ENCODE assay signal across 1 cellular context in genomic region chr2:172555522-172556283, GRCh38.
TF ChIP-seq lines count a peak whose summit lies in the region.

TSS of gene PDK1 (plus strand) at chr2:172556090. CDS start at chr2:172556151, 61 bp downstream.

TF ChIP-seq in HepG2, 621 proteins besides CTCF, POLR2A, EP300 and RAD21 (continued from another document and continues in another):
- no peak for TF ChIP-seq ELK4 (CRISPR knock-in tag; IDR thresholded peaks at IDR 0.05; ENCODE audit: borderline replicate concordance)
- peak; percentile 93 for TF ChIP-seq ZNF788 (CRISPR knock-in tag; IDR thresholded peaks at IDR 0.05; ENCODE audit: borderline replicate concordance)
- TF ChIP-seq HMG20B (CRISPR knock-in tag; conservative IDR thresholded peaks at IDR 0.05) = 0 out of 2 replicates have a peak, but pooled peaks have one; percentile 7
- TF ChIP-seq ZNF746 (CRISPR knock-in tag; IDR thresholded peaks at IDR 0.05) = peak; percentile 36; the same call in 1 of the 2 replicates
- 0 out of 2 replicates have a peak, but pooled peaks have one; percentile 28 for TF ChIP-seq RFX5 (IDR thresholded peaks at IDR 0.05; ENCODE audit: low read depth, low read length)
- no peak for TF ChIP-seq JUNB (CRISPR knock-in tag; IDR thresholded peaks at IDR 0.05; ENCODE audit: borderline replicate concordance)
- no peak for TF ChIP-seq LRRFIP1 (CRISPR knock-in tag; conservative IDR thresholded peaks at IDR 0.05)
- TF ChIP-seq MEF2D (CRISPR knock-in tag; IDR thresholded peaks at IDR 0.05) = peak; percentile 87
- no peak for TF ChIP-seq HNRNPL (IDR thresholded peaks at IDR 0.05; ENCODE audit: low read depth, low read length)
- TF ChIP-seq PBX3 (CRISPR knock-in tag; IDR thresholded peaks at IDR 0.05; ENCODE audit: borderline replicate concordance) = no peak; the same call in 1 of the 2 replicates
- peak; percentile 85; the same call in 1 of the 2 replicates for TF ChIP-seq ZNF552 (CRISPR knock-in tag; IDR thresholded peaks at IDR 0.05; ENCODE audit: borderline replicate concordance)
- TF ChIP-seq DPF2 (CRISPR knock-in tag; IDR thresholded peaks at IDR 0.05; ENCODE audit: borderline replicate concordance, low read depth) = no peak
- no peak; the same call in 1 of the 2 replicates for TF ChIP-seq ZSCAN20 (CRISPR knock-in tag; IDR thresholded peaks at IDR 0.05; ENCODE audit: borderline replicate concordance)
- no peak for TF ChIP-seq ZEB1 (IDR thresholded peaks at IDR 0.05; ENCODE audit: insufficient replicate concordance, low read depth)
- peak; percentile 95 for TF ChIP-seq ZNF225 (CRISPR knock-in tag; IDR thresholded peaks at IDR 0.05)
- 0 out of 2 replicates have a peak, but pooled peaks have one; percentile 92 for TF ChIP-seq ZNF572 (CRISPR knock-in tag; IDR thresholded peaks at IDR 0.05)
- no peak; the same call in 1 of the 2 replicates for TF ChIP-seq KLF12 (CRISPR knock-in tag; IDR thresholded peaks at IDR 0.05; ENCODE audit: borderline replicate concordance)
- peak; percentile 64; the same call in 1 of the 2 replicates for TF ChIP-seq ZFP37 (CRISPR knock-in tag; IDR thresholded peaks at IDR 0.05; ENCODE audit: borderline replicate concordance)
- no peak for TF ChIP-seq HMGA1 (CRISPR knock-in tag; conservative IDR thresholded peaks at IDR 0.05)
- peak; percentile 95 for TF ChIP-seq AHR (CRISPR knock-in tag; IDR thresholded peaks at IDR 0.05)
- peak; percentile 74; the same call in 1 of the 2 replicates for TF ChIP-seq TIGD3 (CRISPR knock-in tag; IDR thresholded peaks at IDR 0.05; ENCODE audit: borderline replicate concordance)
- TF ChIP-seq ADNP (CRISPR knock-in tag; IDR thresholded peaks at IDR 0.05) = no peak
- TF ChIP-seq KMT2A (CRISPR knock-in tag; IDR thresholded peaks at IDR 0.05) = peak; percentile 78
- TF ChIP-seq ZNF619 (CRISPR knock-in tag; IDR thresholded peaks at IDR 0.05) = peak; percentile 92; the same call in 1 of the 2 replicates
- TF ChIP-seq CERS6 (CRISPR knock-in tag; IDR thresholded peaks at IDR 0.05) = no peak
- peak; percentile 82 for TF ChIP-seq NR0B2 (CRISPR knock-in tag; IDR thresholded peaks at IDR 0.05)
- peak; percentile 11; the same call in 1 of the 2 replicates for TF ChIP-seq E2F2 (CRISPR knock-in tag; IDR thresholded peaks at IDR 0.05; ENCODE audit: borderline replicate concordance)
- TF ChIP-seq ZNF766 (CRISPR knock-in tag; IDR thresholded peaks at IDR 0.05; ENCODE audit: borderline replicate concordance) = no peak; the same call in 1 of the 2 replicates
- peak; percentile 22 for TF ChIP-seq SRSF1 (optimal IDR thresholded peaks at IDR 0.05; ENCODE audit: low read depth, low read length)
- TF ChIP-seq ZNF800 (CRISPR knock-in tag; IDR thresholded peaks at IDR 0.05) = peak; percentile 87
- peak; percentile 63 for TF ChIP-seq AGO1 (IDR thresholded peaks at IDR 0.05; ENCODE audit: low read depth, low read length, poor library complexity, severe bottlenecking)
- TF ChIP-seq ZSCAN29 (CRISPR knock-in tag; conservative IDR thresholded peaks at IDR 0.05) = 0 out of 2 replicates have a peak, but pooled peaks have one; percentile 17
- TF ChIP-seq ZBTB4 (CRISPR knock-in tag; IDR thresholded peaks at IDR 0.05; ENCODE audit: borderline replicate concordance) = no peak; the same call in 1 of the 2 replicates
- TF ChIP-seq MZF1 (CRISPR knock-in tag; IDR thresholded peaks at IDR 0.05; ENCODE audit: borderline replicate concordance) = no peak; the same call in 1 of the 2 replicates
- peak; percentile 58 for TF ChIP-seq SIX4 (CRISPR knock-in tag; IDR thresholded peaks at IDR 0.05)
- peak; percentile 91 for TF ChIP-seq ZFP91 (CRISPR knock-in tag; IDR thresholded peaks at IDR 0.05; ENCODE audit: borderline replicate concordance)
- peak; percentile 77 for TF ChIP-seq ZNF33B (CRISPR knock-in tag; IDR thresholded peaks at IDR 0.05)
- TF ChIP-seq TBP (CRISPR knock-in tag; IDR thresholded peaks at IDR 0.05) = no peak
- TF ChIP-seq THRA (CRISPR knock-in tag; IDR thresholded peaks at IDR 0.05; ENCODE audit: borderline replicate concordance) = peak; percentile 59
- peak; percentile 96; the same call in 1 of the 2 replicates for TF ChIP-seq ARNT2 (CRISPR knock-in tag; IDR thresholded peaks at IDR 0.05; ENCODE audit: low read depth)
- TF ChIP-seq ZNF354B (CRISPR knock-in tag; IDR thresholded peaks at IDR 0.05) = 0 out of 2 replicates have a peak, but pooled peaks have one; percentile 56
